ENCODE assay signal across 8 cellular contexts in the genomic region with DNA sequence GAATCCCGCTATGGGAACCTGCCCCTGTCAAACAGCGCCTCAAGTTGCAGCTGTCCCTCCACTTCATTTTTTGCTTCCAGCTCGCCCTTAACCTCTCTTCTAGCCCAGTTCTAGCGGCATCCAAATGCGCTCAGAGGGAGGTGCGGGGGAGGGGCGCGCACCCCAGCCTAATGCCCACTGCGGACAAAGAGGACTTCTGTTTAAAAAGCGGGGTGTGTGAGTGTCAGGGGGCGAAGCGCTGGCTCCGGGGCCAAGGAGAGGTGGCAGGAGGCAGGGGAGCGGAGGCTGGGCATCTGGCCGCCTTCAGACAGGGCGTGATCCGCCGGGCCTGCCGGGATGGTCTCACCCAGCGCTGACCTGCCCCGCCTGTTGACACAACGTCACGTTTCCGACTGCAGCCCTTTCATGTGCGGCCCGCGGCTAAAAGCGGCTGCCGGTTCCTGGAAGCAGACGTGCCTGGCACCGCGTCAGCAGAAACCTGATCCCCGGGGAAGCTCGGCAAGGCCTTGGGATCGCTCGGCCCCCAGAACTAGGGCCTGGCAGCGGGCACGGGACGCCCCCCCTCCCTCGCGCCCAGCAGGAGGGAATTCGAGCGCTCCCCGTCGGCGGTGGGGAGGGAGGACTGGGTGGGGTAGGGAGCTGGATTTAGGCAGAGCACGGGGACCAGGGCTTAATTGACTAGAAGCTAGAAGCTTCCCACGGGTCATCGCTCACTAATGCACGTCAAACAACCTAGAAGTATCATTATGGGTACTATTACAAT. TPM values are rescaled to one million over a fixed set of nuclear protein-coding genes. Genes with fewer than 3 reads are reported as not detected.
DNase-seq lines count a peak whose midpoint lies in the region; ATAC-seq and TF ChIP-seq lines count a peak whose summit lies in the region.

No MANE protein-coding gene starts in this region.

- H2AFZ ChIP-seq in neuronal stem cell (ENCODE audit: low read length), result peak overlapping the region; percentile 94

- no peaks in the 10 kb centered on the region for H3K79me1 ChIP-seq in neuronal stem cell (ENCODE audit: low read depth, low read length)

- no peak overlapping the region for H3K14ac ChIP-seq in neuronal stem cell (ENCODE audit: low read length)

- peaks cover 30% of the 10 kb centered on the region for H3K36me3 Mint-ChIP-seq in activated naive CD4-positive, alpha-beta T cell treated with anti-CD3 and anti-CD28 coated beads for 36 hours (ENCODE audit: low read depth)

- WGBS in neuronal stem cell (ENCODE audit: extremely low coverage in 2 of 2, insufficient read length in 2 of 2, insufficient replicate concordance in 1 of 2), 2 donors, result no CpG with 5 or more reads among the region's 50 CpGs

- H3K23ac ChIP-seq in neuronal stem cell (ENCODE audit: low read depth, low read length, poor library complexity), result peak overlapping the region; percentile 48

- peak overlapping the region; percentile 66 for H3K9ac ChIP-seq in neuronal stem cell (ENCODE audit: low read depth, low read length, poor library complexity)

- no peak overlapping the region for H2BK120ac ChIP-seq in neuronal stem cell (ENCODE audit: low read depth, low read length)

- no peak overlapping the region for H2AK5ac ChIP-seq in neuronal stem cell (ENCODE audit: low read depth, low read length)

- H3K9me3 ChIP-seq in neuronal stem cell (replicated peaks in 1 of 2; ENCODE audit: control insufficient read depth in 2 of 2, insufficient read depth in 1 of 2, low read depth in 1 of 2, low read length in 2 of 2), result no peaks in the 10 kb centered on the region

- peak overlapping the region; percentile 71 for H3K18ac ChIP-seq in neuronal stem cell (ENCODE audit: low read length)

- H4K91ac ChIP-seq in neuronal stem cell (ENCODE audit: low read depth, low read length, poor library complexity), result no peak overlapping the region

- peak overlapping the region; percentile 84 for H3K4me2 ChIP-seq in neuronal stem cell (ENCODE audit: insufficient read depth, low read length, poor library complexity, severe bottlenecking)

- no peak overlapping the region for H2BK12ac ChIP-seq in neuronal stem cell (ENCODE audit: low read length)

- CTCF ChIA-PET in RWPE1 (lab: Yijun Ruan, JAX), result interaction anchor here (0.5 to 0.9 kb wide), 4 partner anchors 35 to 91 kb away, joined by 3 to 6 read pairs (median 4); no protein-coding TSS in a partner anchor
- CTCF ChIA-PET in activated naive CD4-positive, alpha-beta T cell treated with anti-CD3 and anti-CD28 coated beads for 36 hours (lab: Charles Lee), result interaction anchor here (0.6 to 5.1 kb wide), 9 partner anchors 11 to 275 kb away, joined by 3 to 24 read pairs (median 5); no protein-coding TSS in a partner anchor

- DNase-seq in EH (ENCODE audit: low read depth) (peak; percentile 98), RWPE1 (ENCODE audit: low spot score) (peak; percentile 83), foreskin melanocyte (peak; percentile 88), neuronal stem cell (ENCODE audit: low spot score) (peak; percentile 85)
- DNase-seq in Jurkat, Clone E6-1 (ENCODE audit: low read depth, low spot score), result peak; percentile 36
- peak; percentile 80 for DNase-seq in activated naive CD4-positive, alpha-beta T cell treated with anti-CD3 and anti-CD28 coated beads for 36 hours

- peaks cover 0 to 10% of the 10 kb centered on the region in 2 donors for H3K4me1 ChIP-seq in neuronal stem cell (ENCODE audit: control insufficient read depth in 2 of 2, insufficient read depth in 1 of 2, low read depth in 1 of 2, low read length in 2 of 2)

- ATAC-seq in GM21717 (IDR thresholded peaks at IDR 0.05; ENCODE audit: unreplicated experiment), result peak; percentile 58

- no peak overlapping the region for H4K8ac ChIP-seq in neuronal stem cell (ENCODE audit: low read depth, low read length)

- no peak for TF ChIP-seq CTCF in RWPE1 (conservative IDR thresholded peaks at IDR 0.05; ENCODE audit: low read depth)

- intact Hi-C loops in activated naive CD4-positive, alpha-beta T cell treated with anti-CD3 and anti-CD28 coated beads for 36 hours (cut with micrococcal nuclease), result loop anchor here (1.0 kb wide), 1 partner anchor 20 kb away; no protein-coding TSS in a partner anchor

- H3K4me3 ChIP-seq in Jurkat, Clone E6-1 (ENCODE audit: low read length), result peak overlapping the region; percentile 56
- H3K4me3 ChIP-seq in neuronal stem cell (ENCODE audit: low read length in 2 of 2), result peak overlapping the region; percentile 24 to 66

- H3K27ac ChIP-seq in RWPE1 (peak overlapping the region; percentile 92), neuronal stem cell (replicated peaks; ENCODE audit: low read length) (no peak overlapping the region), temporal lobe (ENCODE audit: low read depth, low read length) (peak overlapping the region; percentile 84)

- H3K9me3 Mint-ChIP-seq in activated naive CD4-positive, alpha-beta T cell treated with anti-CD3 and anti-CD28 coated beads for 36 hours, result no peaks in the 10 kb centered on the region

- H3K27me3 ChIP-seq in neuronal stem cell (ENCODE audit: control insufficient read depth in 3 of 3, insufficient read depth in 3 of 3, low read depth in 1 of 3, low read length in 3 of 3), result peaks cover 0 to 16% (median 8%) of the 10 kb centered on the region in 3 experiments

- H3K4ac ChIP-seq in neuronal stem cell (ENCODE audit: low read length), result no peak overlapping the region

- H2BK5ac ChIP-seq in neuronal stem cell (ENCODE audit: low read length), result no peak overlapping the region

- no peaks in the 10 kb centered on the region for H3K36me3 ChIP-seq in neuronal stem cell (replicated peaks in 1 of 2; ENCODE audit: control insufficient read depth in 2 of 2, insufficient read depth in 2 of 2, low read length in 2 of 2)

- POLR2A ChIA-PET in RWPE1 (lab: Yijun Ruan, JAX; ENCODE audit: low non-redundant PET), result interaction anchor here (4.2 kb wide), 1 partner anchor 36 kb away, joined by 19 read pairs; no protein-coding TSS in a partner anchor

- no peaks in the 10 kb centered on the region for H3K27me3 Mint-ChIP-seq in activated naive CD4-positive, alpha-beta T cell treated with anti-CD3 and anti-CD28 coated beads for 36 hours (ENCODE audit: low read depth)

- peaks cover 57% of the 10 kb centered on the region for H3K4me1 Mint-ChIP-seq in activated naive CD4-positive, alpha-beta T cell treated with anti-CD3 and anti-CD28 coated beads for 36 hours (ENCODE audit: low read depth)

- peak overlapping the region; percentile 65 for H3K27ac Mint-ChIP-seq in activated naive CD4-positive, alpha-beta T cell treated with anti-CD3 and anti-CD28 coated beads for 36 hours

- no peak overlapping the region for H2BK15ac ChIP-seq in neuronal stem cell (ENCODE audit: low read length)

- peak overlapping the region; percentile 71 for H3K4me3 Mint-ChIP-seq in activated naive CD4-positive, alpha-beta T cell treated with anti-CD3 and anti-CD28 coated beads for 36 hours

RNA-seq across cellular contexts. Expression of gene BHLHE40, which starts 7.6 kb away (rescaled TPM):
- polyA plus RNA-seq in Jurkat, Clone E6-1 (2012; ENCODE audit: insufficient read depth, insufficient read length), result 3.5 TPM
- 10 to 100 TPM; 98.0 to 98.2 TPM for total RNA-seq in activated naive CD4-positive, alpha-beta T cell treated with anti-CD3 and anti-CD28 coated beads for 36 hours
- 0.20 TPM for polyA plus RNA-seq in neuronal stem cell (2013, experiment 1 of 2)
- 0.22 TPM for polyA plus RNA-seq in neuronal stem cell (2013, experiment 2 of 2)
- 5.9 TPM for total RNA-seq in temporal lobe

Comparison
In these comparisons a context has a peak if more than half of its experiments do, and no peak if none do; other contexts are left out.
1. DNase-seq: peak in every context shown above with its lines; median percentile 98 in EH; 88 in foreskin melanocyte; 85 in neuronal stem cell; 83 in RWPE1; 80 in activated naive CD4-positive, alpha-beta T cell treated with anti-CD3 and anti-CD28 coated beads for 36 hours; 36 in Jurkat, Clone E6-1.
2. RNA of gene BHLHE40, which starts 7.6 kb away (total RNA-seq): 98.0 to 98.2 TPM in activated naive CD4-positive, alpha-beta T cell treated with anti-CD3 and anti-CD28 coated beads for 36 hours; 5.9 TPM in temporal lobe (single experiment); every median in the first group is over 10 times any median in the second.